In genomic region chr17:69944406-69944805, GRCh38 we compare ENCODE assay signal across 23 cellular contexts.
"Had no signal": no experiment of that assay in that cellular context is flagged by ENCODE, and none has a peak within 500 bp of the region (broad histone marks: within the 10 kb centered on the region; RNA-seq: fewer than 3 reads in every experiment).

No MANE protein-coding gene starts in this region.

- H3K9me3 ChIP-seq: esophagus squamous epithelium, gastrocnemius medialis, heart right ventricle, left lung, lower lobe of right lung, mucosa of descending colon had no signal

- H3K27me3 ChIP-seq: esophagus squamous epithelium, gastrocnemius medialis, heart right ventricle, left lung had no signal

- H3K4me1 ChIP-seq: esophagus squamous epithelium, left lung, lower lobe of right lung had no signal

- H3K36me3 Mint-ChIP-seq: mesothelial cell of epicardium had no signal

- H3K36me3 ChIP-seq: esophagus squamous epithelium, gastrocnemius medialis, heart right ventricle, left lung, lower lobe of right lung had no signal

- DNase-seq: dermis blood vessel endothelial cell; dorsolateral prefrontal cortex; effector CD4-positive, alpha-beta T cell; effector memory CD4-positive, alpha-beta T cell; erythroblast; esophagus squamous epithelium; foreskin fibroblast; foreskin melanocyte; gastrocnemius medialis; glutamatergic neuron; head of caudate nucleus; heart right ventricle; hippocampal formation; left cardiac atrium; left lung; left ventricle myocardium superior; lower lobe of right lung; mesenchymal stem cell; mucosa of descending colon had no signal

- H3K27ac ChIP-seq: coronary artery, dorsolateral prefrontal cortex, epithelial cell of prostate, esophagus squamous epithelium, gastrocnemius medialis, left lung, lower lobe of right lung had no signal

- H3K4me3 Mint-ChIP-seq: mesothelial cell of epicardium had no signal

- ATAC-seq: esophagus mucosa, gastrocnemius medialis, heart right ventricle, left cardiac atrium, left lung, left ventricle myocardium superior, lower lobe of right lung, mucosa of descending colon had no signal

- H3K4me3 ChIP-seq: coronary artery, dorsolateral prefrontal cortex, esophagus squamous epithelium, gastrocnemius medialis, heart right ventricle, left lung, lower lobe of right lung, mucosa of descending colon had no signal

- H3K9me3 Mint-ChIP-seq: mesothelial cell of epicardium had no signal

- H3K27ac Mint-ChIP-seq: mesothelial cell of epicardium had no signal
